ENCODE assay signal across 1 cellular context in the genomic region with DNA sequence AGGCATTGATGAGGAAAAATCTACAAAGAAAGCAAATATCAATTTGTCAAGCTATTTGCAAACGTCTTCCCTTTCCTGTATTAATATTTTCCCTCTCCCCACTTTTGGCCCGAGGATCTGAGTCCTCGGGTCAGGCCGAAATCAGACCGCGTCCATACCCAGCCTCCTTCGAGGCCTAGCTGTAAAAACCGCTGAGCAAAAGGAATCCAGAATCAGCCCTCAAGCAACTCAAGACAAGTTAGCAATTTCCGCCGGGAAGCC.
TF ChIP-seq lines count a peak whose summit lies in the region.

No MANE protein-coding gene starts in this region.

TF ChIP-seq in GM12878, 131 proteins besides CTCF, POLR2A, EP300 and RAD21 (continued from another document):
- TF ChIP-seq SKIL (IDR thresholded peaks at IDR 0.05; ENCODE audit: low read depth, poor library complexity, severe bottlenecking) (peak; percentile 52), CEBPB (IDR thresholded peaks at IDR 0.05; ENCODE audit: borderline replicate concordance in 1 of 2, low read depth in 2 of 2, low read length in 2 of 2) (no peak), FOS (IDR thresholded peaks at IDR 0.05; ENCODE audit: borderline replicate concordance, extremely low read depth, insufficient read length) (no peak), CREM (IDR thresholded peaks at IDR 0.05; ENCODE audit: low read depth) (no peak), NFIC (IDR thresholded peaks at IDR 0.05; ENCODE audit: low read depth, low read length) (0 out of 2 replicates have a peak, but pooled peaks have one; percentile 33), JUND (IDR thresholded peaks at IDR 0.05; ENCODE audit: low read depth, low read length) (no peak), BRCA1 (IDR thresholded peaks at IDR 0.05; ENCODE audit: low read depth, low read length) (no peak), KAT2A (conservative IDR thresholded peaks at IDR 0.05; ENCODE audit: control insufficient read depth, low read depth, low read length) (no peak), MYC (IDR thresholded peaks at IDR 0.05; ENCODE audit: insufficient read depth, insufficient read length, insufficient replicate concordance, low read length, severe bottlenecking) (no peak), CBX3 (IDR thresholded peaks at IDR 0.05; ENCODE audit: borderline replicate concordance, low read depth) (no peak), RAD51 (IDR thresholded peaks at IDR 0.05) (no peak), E4F1 (IDR thresholded peaks at IDR 0.05; ENCODE audit: borderline replicate concordance, partially characterized antibody) (no peak), REST (IDR thresholded peaks at IDR 0.05; ENCODE audit: low read depth, low read length) (no peak)
- TF ChIP-seq, protein P1, sequence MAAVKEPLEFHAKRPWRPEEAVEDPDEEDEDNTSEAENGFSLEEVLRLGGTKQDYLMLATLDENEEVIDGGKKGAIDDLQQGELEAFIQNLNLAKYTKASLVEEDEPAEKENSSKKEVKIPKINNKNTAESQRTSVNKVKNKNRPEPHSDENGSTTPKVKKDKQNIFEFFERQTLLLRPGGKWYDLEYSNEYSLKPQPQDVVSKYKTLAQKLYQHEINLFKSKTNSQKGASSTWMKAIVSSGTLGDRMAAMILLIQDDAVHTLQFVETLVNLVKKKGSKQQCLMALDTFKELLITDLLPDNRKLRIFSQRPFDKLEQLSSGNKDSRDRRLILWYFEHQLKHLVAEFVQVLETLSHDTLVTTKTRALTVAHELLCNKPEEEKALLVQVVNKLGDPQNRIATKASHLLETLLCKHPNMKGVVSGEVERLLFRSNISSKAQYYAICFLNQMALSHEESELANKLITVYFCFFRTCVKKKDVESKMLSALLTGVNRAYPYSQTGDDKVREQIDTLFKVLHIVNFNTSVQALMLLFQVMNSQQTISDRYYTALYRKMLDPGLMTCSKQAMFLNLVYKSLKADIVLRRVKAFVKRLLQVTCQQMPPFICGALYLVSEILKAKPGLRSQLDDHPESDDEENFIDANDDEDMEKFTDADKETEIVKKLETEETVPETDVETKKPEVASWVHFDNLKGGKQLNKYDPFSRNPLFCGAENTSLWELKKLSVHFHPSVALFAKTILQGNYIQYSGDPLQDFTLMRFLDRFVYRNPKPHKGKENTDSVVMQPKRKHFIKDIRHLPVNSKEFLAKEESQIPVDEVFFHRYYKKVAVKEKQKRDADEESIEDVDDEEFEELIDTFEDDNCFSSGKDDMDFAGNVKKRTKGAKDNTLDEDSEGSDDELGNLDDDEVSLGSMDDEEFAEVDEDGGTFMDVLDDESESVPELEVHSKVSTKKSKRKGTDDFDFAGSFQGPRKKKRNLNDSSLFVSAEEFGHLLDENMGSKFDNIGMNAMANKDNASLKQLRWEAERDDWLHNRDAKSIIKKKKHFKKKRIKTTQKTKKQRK (IDR thresholded peaks at IDR 0.05; ENCODE audit: low read depth, low read length), result no peak
TF ChIP-seq in GM12878: peak in this region for 3.
